ENCODE assay signal across 8 cellular contexts in genomic region chr9:131237931-131238401, GRCh38. TPM values are rescaled to one million over a fixed set of nuclear protein-coding genes. Genes with fewer than 3 reads are reported as not detected.
DNase-seq lines count a peak whose midpoint lies in the region; ATAC-seq and TF ChIP-seq lines count a peak whose summit lies in the region.

No MANE protein-coding gene starts in this region.

- TF ChIP-seq CTCF in heart left ventricle (IDR thresholded peaks at IDR 0.05) (no peak), sigmoid colon (IDR thresholded peaks at IDR 0.05) (no peak)

- intact Hi-C loops in heart left ventricle (cut with DNase I) (loop anchor here in 7 of 10 donors (2.0 to 10.0 kb wide), 7 partner anchors 34 to 99 kb away; partner anchors contain the start of gene FAM78A (in 1 of the 7)), sigmoid colon (cut with DNase I) (no loop called here)

- H3K27ac ChIP-seq in SJSA1 (peak overlapping the region; percentile 23), heart left ventricle (peak overlapping the region; percentile 62 to 96 (median 85)), sigmoid colon (peak overlapping the region in 2 of 4 donors; percentile 34 to 47)

- H3K9me3 ChIP-seq in SJSA1 (replicated peaks) (no peaks in the 10 kb centered on the region), heart left ventricle (peaks cover 0 to 3% (median 0%) of the 10 kb centered on the region in 12 donors), sigmoid colon (no peaks in the 10 kb centered on the region)

- H3K27me3 ChIP-seq in SJSA1 (replicated peaks) (no peaks in the 10 kb centered on the region), heart left ventricle (no peaks in the 10 kb centered on the region), sigmoid colon (no peaks in the 10 kb centered on the region)

- peak; percentile 83 for ATAC-seq in HG03442 (IDR thresholded peaks at IDR 0.05; ENCODE audit: unreplicated experiment)
- ATAC-seq in heart left ventricle = peak; percentile 36 to 65 (median 64)

- H3K4me1 ChIP-seq in SJSA1 (replicated peaks) = peaks cover 13% of the 10 kb centered on the region
- H3K4me1 ChIP-seq in heart left ventricle = peaks cover 0 to 58% (median 39%) of the 10 kb centered on the region in 12 donors
- peaks cover 0 to 21% (median 14%) of the 10 kb centered on the region in 4 donors for H3K4me1 ChIP-seq in sigmoid colon

- DNase-seq in AG20443 (ENCODE audit: low spot score) (peak; percentile 91), SJSA1 (ENCODE audit: low read depth in 1 of 2, low spot score in 2 of 2) (peak; percentile 36 to 68), heart left ventricle (peak; percentile 69 to 87 (median 82)), sigmoid colon (peak; percentile 81), NCI-H345 treated with DMSO at 0.1 percent for 48 hours (lab: John Stamatoyannopoulos, UW; ENCODE audit: unreplicated experiment) (no peak)
- peak; percentile 85 for DNase-seq in activated naive CD4-positive, alpha-beta T cell treated with anti-CD3 and anti-CD28 coated beads, Interleukin-2, amount 50 U/mL, for 16 hours

- TF ChIP-seq EP300 in sigmoid colon (IDR thresholded peaks at IDR 0.05) = no peak

- 18 to 24% (median 22%) methylated on average over 11 of the region's 11 CpGs for WGBS in heart left ventricle, 4 donors
- WGBS in sigmoid colon, 2 donors = 5 to 9% methylated on average over 11 of the region's 11 CpGs

- no peak overlapping the region for H3K4me3 ChIP-seq in SJSA1
- peak overlapping the region in 5 of 12 donors; percentile 1 to 35 (median 19) for H3K4me3 ChIP-seq in heart left ventricle
- H3K4me3 ChIP-seq in sigmoid colon = peak overlapping the region in 2 of 4 donors; percentile 2 to 15

- H3K36me3 ChIP-seq in SJSA1 = peaks cover 9% of the 10 kb centered on the region; the same call in 1 of the 2 replicates
- peaks cover 0 to 27% (median 17%) of the 10 kb centered on the region in 9 donors for H3K36me3 ChIP-seq in heart left ventricle
- H3K36me3 ChIP-seq in sigmoid colon = peaks cover 3 to 25% (median 22%) of the 10 kb centered on the region in 4 donors

- TF ChIP-seq POLR2A in GM19099 (IDR thresholded peaks at IDR 0.05; ENCODE audit: extremely low read depth, insufficient read length, low read depth) = peak; percentile 75
- no peak for TF ChIP-seq POLR2A in heart left ventricle (IDR thresholded peaks at IDR 0.05)
- TF ChIP-seq POLR2A in sigmoid colon (IDR thresholded peaks at IDR 0.05) = no peak

RNA-seq across cellular contexts. Expression of gene FAM78A, which starts 38.3 kb away (rescaled TPM):
- total RNA-seq in SJSA1 (2014; rRNA removed; shearing (Covaris generic)) = 0.03 TPM in 1 of 2 replicates, not detected in the other
- total RNA-seq in heart left ventricle (10 to 100 TPM; 24.8 to 36.0 (median 33.4) TPM), sigmoid colon (1 to 10 TPM; 1.2 to 3.0 (median 2.2) TPM)
- polyA plus RNA-seq in heart left ventricle (10 to 100 TPM; 13.6 to 37.9 TPM), sigmoid colon (10 to 100 TPM in 1 of 3 donors, 1 to 10 TPM in 1, under 1 TPM in 1; 0.60 to 11.9 (median 1.4) TPM)

RNA-seq across cellular contexts. Expression of gene PLPP7, which starts 51.6 kb away (rescaled TPM):
- total RNA-seq in SJSA1 (2014; rRNA removed; shearing (Covaris generic)) = 0.08 TPM in 1 of 2 replicates, not detected in the other
- total RNA-seq in heart left ventricle (100 to 1,000 TPM in 6 of 9 donors, 10 to 100 TPM in 3; 78.8 to 293 (median 109) TPM), sigmoid colon (10 to 100 TPM; 14.3 to 31.9 (median 16.8) TPM)
- polyA plus RNA-seq in heart left ventricle (100 to 1,000 TPM in 1 of 2 donors, 10 to 100 TPM in 1; 56.1 to 166 TPM), sigmoid colon (1 to 10 TPM in 2 of 3 donors, under 1 TPM in 1; 0.46 to 1.8 (median 1.5) TPM)

Comparison
In these comparisons a context has a peak if more than half of its experiments do, and no peak if none do; other contexts are left out.
1. RNA of gene FAM78A, which starts 38.3 kb away (total RNA-seq): 24.8 to 36.0 TPM in heart left ventricle; 1.2 to 3.0 TPM in sigmoid colon and 0.03 TPM in SJSA1; every median in the first group is over 4 times any median in the second.
2. RNA of gene PLPP7, which starts 51.6 kb away (total RNA-seq): 78.8 to 293 TPM in heart left ventricle and 14.3 to 31.9 TPM in sigmoid colon; 0.08 TPM in SJSA1; every median in the first group is over 10 times any median in the second.